In genomic region chr15:78540955-78541743, GRCh38 we compare ENCODE assay signal across 8 cellular contexts.
DNase-seq lines count a peak whose midpoint lies in the region; ATAC-seq and TF ChIP-seq lines count a peak whose summit lies in the region.

No MANE protein-coding gene starts in this region.

- H3K9me3 ChIP-seq in Loucy (ENCODE audit: insufficient read depth, low read depth, low read length): no peaks in the 10 kb centered on the region

- peaks cover 11% of the 10 kb centered on the region for H3K36me3 Mint-ChIP-seq in activated naive CD8-positive, alpha-beta T cell

- peak; percentile 28 for DNase-seq in EH (ENCODE audit: low read depth)
- DNase-seq in stimulated activated CD4-positive, alpha-beta T cell treated with anti-CD3 and anti-CD28 coated beads, Interleukin-4, amount 100 ng/mL, for 24 hours: peak; percentile 23
- no peak for DNase-seq in NCI-H2029 treated with DMSO at 0.1 percent for 48 hours (lab: John Stamatoyannopoulos, UW)
- DNase-seq in anterior cingulate cortex (lab: John Stamatoyannopoulos, UW): no peak

- H3K4me1 ChIP-seq in Loucy (ENCODE audit: insufficient read depth, low read length, poor library complexity, severe bottlenecking): peaks cover 45% of the 10 kb centered on the region

- H2AFZ ChIP-seq in Loucy (ENCODE audit: low read length): peak overlapping the region; percentile 88; the same call in 1 of the 2 replicates

- H3K9me3 Mint-ChIP-seq in activated naive CD8-positive, alpha-beta T cell (ENCODE audit: low read depth): no peaks in the 10 kb centered on the region

- peak overlapping the region; percentile 91 for H3K9ac ChIP-seq in Loucy (ENCODE audit: low read depth, low read length, poor library complexity, severe bottlenecking)

- peak overlapping the region; percentile 97 for H3K4me2 ChIP-seq in Loucy (ENCODE audit: low read depth, low read length, poor library complexity, severe bottlenecking)

- no peaks in the 10 kb centered on the region for H3K9me2 ChIP-seq in Loucy (replicated peaks; ENCODE audit: low read depth, low read length)

- no peaks in the 10 kb centered on the region for H3F3A ChIP-seq in Loucy (ENCODE audit: low read depth)

- peaks cover 61% of the 10 kb centered on the region for H3K79me2 ChIP-seq in Loucy (ENCODE audit: insufficient read depth, low read length)

- no peaks in the 10 kb centered on the region for H3K27me3 Mint-ChIP-seq in activated naive CD8-positive, alpha-beta T cell

- peaks cover 37% of the 10 kb centered on the region for H3K4me1 Mint-ChIP-seq in activated naive CD8-positive, alpha-beta T cell (ENCODE audit: low read depth)

- peaks cover 48% of the 10 kb centered on the region for H4K20me1 ChIP-seq in Loucy (ENCODE audit: insufficient read depth, low read length, poor library complexity, severe bottlenecking)

- H3K4me3 ChIP-seq in Loucy (ENCODE audit: low read length, poor library complexity, severe bottlenecking) (peak overlapping the region; percentile 95), iPS-11a (ENCODE audit: low read depth, low read length) (peak overlapping the region; percentile 95)

- H3K27ac Mint-ChIP-seq in activated naive CD8-positive, alpha-beta T cell: peak overlapping the region; percentile 98

- H3K4me3 Mint-ChIP-seq in activated naive CD8-positive, alpha-beta T cell: peak overlapping the region; percentile 96

- no peak for ATAC-seq in GM21360 (IDR thresholded peaks at IDR 0.05; ENCODE audit: unreplicated experiment)

- peaks cover 22% of the 10 kb centered on the region for H3K36me3 ChIP-seq in Loucy (ENCODE audit: insufficient read depth, low read length)

- no peak for TF ChIP-seq CTCF in Loucy (conservative IDR thresholded peaks at IDR 0.05; ENCODE audit: low read length)

- no peaks in the 10 kb centered on the region for H3K27me3 ChIP-seq in Loucy (ENCODE audit: insufficient read depth, low read length, poor library complexity, severe bottlenecking)

Comparison
In these comparisons a context has a peak if more than half of its experiments do, and no peak if none do; other contexts are left out.
1. DNase-seq: peak in EH (single experiment) and stimulated activated CD4-positive, alpha-beta T cell treated with anti-CD3 and anti-CD28 coated beads, Interleukin-4, amount 100 ng/mL, for 24 hours (single experiment); none in NCI-H2029 treated with DMSO at 0.1 percent for 48 hours (single experiment) and anterior cingulate cortex (0 of 58).